In the genomic region with DNA sequence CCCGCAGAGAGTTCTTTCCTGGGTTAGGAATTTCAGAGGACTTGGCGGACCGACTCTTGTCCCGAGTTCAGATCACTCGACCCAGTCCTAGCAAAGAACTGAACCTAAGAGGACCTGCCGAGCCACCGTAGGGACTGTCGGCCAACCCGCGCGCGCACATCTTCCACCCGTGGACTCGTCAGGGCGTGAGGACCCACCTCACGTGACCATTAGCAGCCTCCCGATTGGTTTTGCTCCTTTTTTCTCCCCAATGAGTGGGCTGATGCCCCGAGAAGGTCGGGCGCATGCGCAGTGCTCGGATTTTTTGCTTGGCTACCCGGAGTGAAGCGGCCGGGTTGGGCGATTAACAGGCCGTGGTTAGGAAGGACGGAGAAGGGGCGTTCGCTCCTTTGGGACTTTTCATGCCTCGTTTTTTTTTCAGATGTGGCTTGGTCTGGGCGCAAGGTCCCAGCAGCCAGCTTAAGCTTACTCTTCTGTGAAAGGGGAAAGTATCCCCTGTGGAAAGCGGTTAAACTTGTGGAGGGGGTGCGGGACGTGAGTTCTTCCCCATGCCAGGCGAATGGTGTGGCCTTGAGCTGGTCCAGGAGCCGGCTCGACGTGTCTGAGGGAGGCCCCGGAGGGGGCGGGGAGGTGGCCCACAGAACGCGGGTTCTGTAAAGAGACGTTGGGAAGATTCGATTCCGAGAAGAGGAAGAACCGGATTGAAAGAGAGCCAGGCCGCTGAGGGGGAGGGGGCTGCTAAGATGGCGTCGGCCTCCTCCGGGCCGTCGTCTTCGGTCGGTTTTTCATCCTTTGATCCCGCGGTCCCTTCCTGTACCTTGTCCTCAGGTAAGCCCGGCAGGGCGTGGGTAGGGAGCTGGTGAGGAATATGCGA, we compare ENCODE assay signal across 1 cellular context.
A peak's percentile ranks its signal among the peaks of the same experiment; 100 is the strongest.
TF ChIP-seq lines count a peak whose summit lies in the region.

A gene with protein sequence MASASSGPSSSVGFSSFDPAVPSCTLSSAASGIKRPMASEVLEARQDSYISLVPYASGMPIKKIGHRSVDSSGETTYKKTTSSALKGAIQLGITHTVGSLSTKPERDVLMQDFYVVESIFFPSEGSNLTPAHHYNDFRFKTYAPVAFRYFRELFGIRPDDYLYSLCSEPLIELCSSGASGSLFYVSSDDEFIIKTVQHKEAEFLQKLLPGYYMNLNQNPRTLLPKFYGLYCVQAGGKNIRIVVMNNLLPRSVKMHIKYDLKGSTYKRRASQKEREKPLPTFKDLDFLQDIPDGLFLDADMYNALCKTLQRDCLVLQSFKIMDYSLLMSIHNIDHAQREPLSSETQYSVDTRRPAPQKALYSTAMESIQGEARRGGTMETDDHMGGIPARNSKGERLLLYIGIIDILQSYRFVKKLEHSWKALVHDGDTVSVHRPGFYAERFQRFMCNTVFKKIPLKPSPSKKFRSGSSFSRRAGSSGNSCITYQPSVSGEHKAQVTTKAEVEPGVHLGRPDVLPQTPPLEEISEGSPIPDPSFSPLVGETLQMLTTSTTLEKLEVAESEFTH (plus strand): TSS at position 299 of the 874 bp plus-strand sequence. CDS start 445 bp downstream, at position 744.

TF ChIP-seq in SK-N-SH, 30 proteins besides CTCF, POLR2A, EP300 and RAD21 (continued from another document):
- TF ChIP-seq CHD2 (IDR thresholded peaks at IDR 0.05; ENCODE audit: low read length, partially characterized antibody) = no peak
- TF ChIP-seq, protein P1, sequence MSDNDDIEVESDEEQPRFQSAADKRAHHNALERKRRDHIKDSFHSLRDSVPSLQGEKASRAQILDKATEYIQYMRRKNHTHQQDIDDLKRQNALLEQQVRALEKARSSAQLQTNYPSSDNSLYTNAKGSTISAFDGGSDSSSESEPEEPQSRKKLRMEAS (IDR thresholded peaks at IDR 0.05; ENCODE audit: low read depth) = peak; percentile 78; the same call in 1 of the 2 replicates
- peak; percentile 77 for TF ChIP-seq TAF1 (IDR thresholded peaks at IDR 0.05; ENCODE audit: borderline replicate concordance, low read depth, low read length)
- TF ChIP-seq, protein P2, sequence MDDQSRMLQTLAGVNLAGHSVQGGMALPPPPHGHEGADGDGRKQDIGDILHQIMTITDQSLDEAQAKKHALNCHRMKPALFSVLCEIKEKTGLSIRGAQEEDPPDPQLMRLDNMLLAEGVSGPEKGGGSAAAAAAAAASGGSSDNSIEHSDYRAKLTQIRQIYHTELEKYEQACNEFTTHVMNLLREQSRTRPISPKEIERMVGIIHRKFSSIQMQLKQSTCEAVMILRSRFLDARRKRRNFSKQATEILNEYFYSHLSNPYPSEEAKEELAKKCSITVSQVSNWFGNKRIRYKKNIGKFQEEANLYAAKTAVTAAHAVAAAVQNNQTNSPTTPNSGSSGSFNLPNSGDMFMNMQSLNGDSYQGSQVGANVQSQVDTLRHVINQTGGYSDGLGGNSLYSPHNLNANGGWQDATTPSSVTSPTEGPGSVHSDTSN (IDR thresholded peaks at IDR 0.05) = no peak
- TF ChIP-seq FOSL2 (IDR thresholded peaks at IDR 0.05; ENCODE audit: borderline replicate concordance, low read depth) = no peak
- TF ChIP-seq SIN3A (IDR thresholded peaks at IDR 0.05; ENCODE audit: borderline replicate concordance, low read depth, low read length) = no peak; the same call in 1 of the 2 replicates
- TF ChIP-seq, protein P3, sequence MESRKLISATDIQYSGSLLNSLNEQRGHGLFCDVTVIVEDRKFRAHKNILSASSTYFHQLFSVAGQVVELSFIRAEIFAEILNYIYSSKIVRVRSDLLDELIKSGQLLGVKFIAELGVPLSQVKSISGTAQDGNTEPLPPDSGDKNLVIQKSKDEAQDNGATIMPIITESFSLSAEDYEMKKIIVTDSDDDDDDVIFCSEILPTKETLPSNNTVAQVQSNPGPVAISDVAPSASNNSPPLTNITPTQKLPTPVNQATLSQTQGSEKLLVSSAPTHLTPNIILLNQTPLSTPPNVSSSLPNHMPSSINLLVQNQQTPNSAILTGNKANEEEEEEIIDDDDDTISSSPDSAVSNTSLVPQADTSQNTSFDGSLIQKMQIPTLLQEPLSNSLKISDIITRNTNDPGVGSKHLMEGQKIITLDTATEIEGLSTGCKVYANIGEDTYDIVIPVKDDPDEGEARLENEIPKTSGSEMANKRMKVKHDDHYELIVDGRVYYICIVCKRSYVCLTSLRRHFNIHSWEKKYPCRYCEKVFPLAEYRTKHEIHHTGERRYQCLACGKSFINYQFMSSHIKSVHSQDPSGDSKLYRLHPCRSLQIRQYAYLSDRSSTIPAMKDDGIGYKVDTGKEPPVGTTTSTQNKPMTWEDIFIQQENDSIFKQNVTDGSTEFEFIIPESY (IDR thresholded peaks at IDR 0.05; ENCODE audit: borderline replicate concordance, low read depth) = no peak
- TF ChIP-seq ELF1 (IDR thresholded peaks at IDR 0.05) = no peak; the same call in 1 of the 2 replicates
- no peak for TF ChIP-seq JUND (IDR thresholded peaks at IDR 0.05)
- peak; percentile 93 for TF ChIP-seq POLR2AphosphoS5 (IDR thresholded peaks at IDR 0.05; ENCODE audit: low read depth, low read length)
- TF ChIP-seq MXI1 (IDR thresholded peaks at IDR 0.05; ENCODE audit: low read depth, low read length) = peak; percentile 76
- TF ChIP-seq RXRA (IDR thresholded peaks at IDR 0.05; ENCODE audit: borderline replicate concordance, low read depth) = no peak
- no peak for TF ChIP-seq GATA2 (CRISPR knock-in tag; IDR thresholded peaks at IDR 0.05)
- no peak for TF ChIP-seq TEAD4 (IDR thresholded peaks at IDR 0.05; ENCODE audit: borderline replicate concordance, insufficient read depth)
- TF ChIP-seq, protein P4, sequence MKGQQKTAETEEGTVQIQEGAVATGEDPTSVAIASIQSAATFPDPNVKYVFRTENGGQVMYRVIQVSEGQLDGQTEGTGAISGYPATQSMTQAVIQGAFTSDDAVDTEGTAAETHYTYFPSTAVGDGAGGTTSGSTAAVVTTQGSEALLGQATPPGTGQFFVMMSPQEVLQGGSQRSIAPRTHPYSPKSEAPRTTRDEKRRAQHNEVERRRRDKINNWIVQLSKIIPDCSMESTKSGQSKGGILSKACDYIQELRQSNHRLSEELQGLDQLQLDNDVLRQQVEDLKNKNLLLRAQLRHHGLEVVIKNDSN (IDR thresholded peaks at IDR 0.05; ENCODE audit: borderline replicate concordance, low read depth) = peak; percentile 98
